ENCODE assay signal across 17 cellular contexts in the genomic region with DNA sequence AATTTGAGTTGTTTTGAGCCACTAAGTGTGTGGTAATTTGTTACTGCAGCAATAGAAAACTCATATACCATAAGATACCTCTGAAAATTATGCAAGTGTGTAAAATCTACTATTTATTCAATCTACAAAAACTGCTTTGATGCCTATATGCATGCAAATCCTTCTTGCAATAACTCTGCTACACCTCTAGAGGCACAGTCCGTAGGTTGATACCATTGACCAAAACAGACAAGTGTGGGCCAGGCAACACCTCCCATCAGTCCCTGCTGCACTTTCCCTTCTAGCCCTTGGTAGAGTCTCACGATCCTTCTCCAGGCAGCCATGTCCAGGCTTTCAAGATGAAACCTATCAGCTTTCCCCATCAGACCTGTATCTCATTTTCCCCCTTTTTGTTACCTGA.
A peak's percentile ranks its signal among the peaks of the same experiment; 100 is the strongest.
DNase-seq lines count a peak whose midpoint lies in the region; FAIRE-seq and TF ChIP-seq lines count a peak whose summit lies in the region.
"Had no signal": no experiment of that assay in that cellular context is flagged by ENCODE, and none has a peak within 500 bp of the region (broad histone marks: within the 10 kb centered on the region; RNA-seq: fewer than 3 reads in every experiment).

No MANE protein-coding gene starts in this region.

- peak; percentile 78 for FAIRE-seq in GM19239 (lab: Jason Lieb, UNC)

- no peak overlapping the region for H3K27ac ChIP-seq in OCI-LY3 (ENCODE audit: low read length)
- H3K27ac ChIP-seq: BLaER1 treated with 17β-estradiol and CSF1 and Interleukin-3, amounts not matched to agents 10 nM and 100 nM; ovary; SJCRH30 had no signal

- no peaks in the 10 kb centered on the region for H4K20me1 ChIP-seq in OCI-LY3 (ENCODE audit: insufficient read depth, low read length)
- H4K20me1 ChIP-seq: BLaER1 treated with 17β-estradiol and CSF1 and Interleukin-3, amounts not matched to agents 10 nM and 100 nM had no signal

- no peaks in the 10 kb centered on the region for H3K36me3 ChIP-seq in OCI-LY3 (replicated peaks; ENCODE audit: low read depth, low read length)
- H3K36me3 ChIP-seq: BLaER1 treated with 17β-estradiol and CSF1 and Interleukin-3, amounts not matched to agents 10 nM and 100 nM; ovary; SJCRH30 had no signal

- H3K9me3 ChIP-seq in OCI-LY3 (ENCODE audit: insufficient read depth, low read length) = no peaks in the 10 kb centered on the region
- H3K9me3 ChIP-seq: BLaER1 treated with 17β-estradiol and CSF1 and Interleukin-3, amounts not matched to agents 10 nM and 100 nM; ovary; SJCRH30 had no signal

- H3K9ac ChIP-seq in OCI-LY3 (ENCODE audit: low read length) = no peak overlapping the region
- H3K9ac ChIP-seq: BLaER1 treated with 17β-estradiol and CSF1 and Interleukin-3, amounts not matched to agents 10 nM and 100 nM had no signal

- no peak for DNase-seq in AG09309 (ENCODE audit: low read depth)
- DNase-seq in GM19239 (ENCODE audit: insufficient read length, low spot score) = no peak
- DNase-seq in germinal center (ENCODE audit: low spot score) = peak; percentile 1
- no peak for DNase-seq in superior temporal gyrus (ENCODE audit: extremely low spot score)
- DNase-seq in kidney glomerular epithelial cell (lab: John Stamatoyannopoulos, UW) = no peak
- DNase-seq in NCI-H1105 (lab: John Stamatoyannopoulos, UW) = no peak
- no peak for DNase-seq in NCI-H1417 (lab: John Stamatoyannopoulos, UW)
- DNase-seq: activated T-cell treated with anti-CD3 and anti-CD28 coated beads for 4 hours; effector CD4-positive, alpha-beta T cell; GF-D8; head of caudate nucleus; Karpas-422; mammary epithelial cell; ovary; SJCRH30 had no signal

- TF ChIP-seq CTCF in AG09309 (IDR thresholded peaks at IDR 0.05; ENCODE audit: control insufficient read depth, insufficient read depth, low read depth, low read length, missing control alignments) (peak; percentile 5), OCI-LY3 (IDR thresholded peaks at IDR 0.05; ENCODE audit: low read depth, low read length) (0 out of 2 replicates have a peak, but pooled peaks have one; percentile 3)

- H3K27me3 ChIP-seq in OCI-LY3 (ENCODE audit: low read depth, low read length) = no peaks in the 10 kb centered on the region
- H3K27me3 ChIP-seq: BLaER1 treated with 17β-estradiol and CSF1 and Interleukin-3, amounts not matched to agents 10 nM and 100 nM; ovary; SJCRH30 had no signal

- no peaks in the 10 kb centered on the region for H3K79me2 ChIP-seq in OCI-LY3 (ENCODE audit: low read length)

- no peak overlapping the region for H2AFZ ChIP-seq in OCI-LY3 (ENCODE audit: low read depth, low read length)

- H3K4me3 ChIP-seq in AG09309 (ENCODE audit: control insufficient read depth, low read depth, low read length) (no peak overlapping the region), OCI-LY3 (ENCODE audit: low read length) (no peak overlapping the region)
- H3K4me3 ChIP-seq: BLaER1 treated with 17β-estradiol and CSF1 and Interleukin-3, amounts not matched to agents 10 nM and 100 nM; ovary; SJCRH30 had no signal

- no peak overlapping the region for H3K4me2 ChIP-seq in OCI-LY3 (ENCODE audit: low read length)
- H3K4me2 ChIP-seq: BLaER1 treated with 17β-estradiol and CSF1 and Interleukin-3, amounts not matched to agents 10 nM and 100 nM had no signal

- no peaks in the 10 kb centered on the region for H3K4me1 ChIP-seq in OCI-LY3 (ENCODE audit: low read length)
- H3K4me1 ChIP-seq: SJCRH30 had no signal
